ENCODE assay signal across 8 cellular contexts in the genomic region with DNA sequence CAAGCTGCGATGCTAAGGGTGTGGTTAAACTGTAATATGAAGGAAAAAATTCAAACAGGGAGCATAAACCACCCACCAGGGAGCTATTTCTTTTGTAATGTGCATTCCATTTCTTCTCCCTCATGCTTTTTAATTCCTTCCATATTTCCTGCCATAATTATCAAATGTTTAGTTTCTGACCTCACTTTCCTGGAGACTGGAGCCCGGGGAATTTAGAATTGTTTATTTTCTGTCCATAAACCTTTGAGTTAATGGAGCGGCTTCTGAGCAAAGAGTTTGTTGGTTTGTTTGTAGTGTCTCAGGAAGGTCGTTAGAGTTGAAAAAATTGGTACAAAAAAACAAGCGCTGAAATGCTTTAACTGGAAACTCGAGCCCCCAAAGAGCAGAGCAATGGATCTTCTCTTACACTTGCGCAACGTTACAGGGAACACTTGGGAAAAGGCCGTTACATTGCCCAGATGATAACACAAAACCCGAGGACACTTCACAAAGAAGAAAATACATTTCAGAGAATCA. TPM values are rescaled to one million over a fixed set of nuclear protein-coding genes. Genes with fewer than 3 reads are reported as not detected.
DNase-seq lines count a peak whose midpoint lies in the region; ATAC-seq and TF ChIP-seq lines count a peak whose summit lies in the region.

No MANE protein-coding gene starts in this region.

- H3K27me3 Mint-ChIP-seq in activated CD8-positive, alpha-beta memory T cell treated with anti-CD3 and anti-CD28 coated beads, Interleukin-2, amount 10 ng/mL, durations not matched to agents 7 days and 5 days: peaks cover 70% of the 10 kb centered on the region

- peaks cover 10% of the 10 kb centered on the region for H3K4me1 Mint-ChIP-seq in activated CD8-positive, alpha-beta memory T cell treated with anti-CD3 and anti-CD28 coated beads, Interleukin-2, amount 10 ng/mL, durations not matched to agents 7 days and 5 days

- TF ChIP-seq POLR2A in upper lobe of left lung (IDR thresholded peaks at IDR 0.05): peak in 1 of 4 donors; percentile 6

- CTCF ChIA-PET in activated CD8-positive, alpha-beta memory T cell treated with anti-CD3 and anti-CD28 coated beads, Interleukin-2, amount 10 ng/mL, durations not matched to agents 7 days and 5 days (lab: Charles Lee): interaction anchor here (0.7 kb wide), 1 partner anchor 10 kb away, joined by 3 read pairs; no protein-coding TSS in a partner anchor
- CTCF ChIA-PET in mammary epithelial cell (lab: Charles Lee; ENCODE audit: low non-redundant PET): interaction anchor here (1.0 kb wide), 1 partner anchor 109 kb away, joined by 3 read pairs; no protein-coding TSS in a partner anchor

- peak overlapping the region; percentile 72 for H3K4me3 Mint-ChIP-seq in activated CD8-positive, alpha-beta memory T cell treated with anti-CD3 and anti-CD28 coated beads, Interleukin-2, amount 10 ng/mL, durations not matched to agents 7 days and 5 days

- WGBS in mammary epithelial cell (ENCODE audit: low coverage, missing lambda C conversion rate): 0% methylated on average over 9 of the region's 10 CpGs
- 12% methylated on average over 10 of the region's 10 CpGs for WGBS in liver
- 7 to 9% methylated on average over 10 of the region's 10 CpGs for WGBS in upper lobe of left lung, 2 donors

- BruUV-seq in mammary epithelial cell (replicated peaks; lab: Mats Ljungman, UMichigan): TSS peak; percentile 46

- in situ Hi-C loops in mammary epithelial cell (cut with MboI; ENCODE audit: low sequenced_read_pairs in 2 of 2): no loop called here

- TF ChIP-seq RAD21 in liver (IDR thresholded peaks at IDR 0.05): no peak

- H4K20me1 ChIP-seq in mammary epithelial cell (ENCODE audit: insufficient read depth, low read length): no peaks in the 10 kb centered on the region

- TF ChIP-seq EP300 in upper lobe of left lung (IDR thresholded peaks at IDR 0.05): no peak

- H3K4me1 ChIP-seq in mammary epithelial cell (ENCODE audit: insufficient read depth, low read length) (peaks cover 19% of the 10 kb centered on the region), liver (ENCODE audit: control insufficient read depth in 4 of 4, insufficient read depth in 4 of 4, low read length in 3 of 4) (peaks cover 2 to 8% (median 7%) of the 10 kb centered on the region in 4 donors), upper lobe of left lung (peaks cover 4 to 30% (median 18%) of the 10 kb centered on the region in 4 donors)

- H3K4me3 ChIP-seq in mammary epithelial cell (replicated peaks in 1 of 3; ENCODE audit: insufficient read depth in 1 of 3, low read depth in 2 of 3, low read length in 3 of 3) (peak overlapping the region; percentile 81 to 97 (median 81)), liver (ENCODE audit: low read depth in 1 of 3, low read length in 3 of 3) (peak overlapping the region; percentile 61 to 82 (median 71)), upper lobe of left lung (peak overlapping the region; percentile 61 to 63 (median 62))

- peak overlapping the region; percentile 95 for H2AFZ ChIP-seq in mammary epithelial cell (ENCODE audit: low read depth, low read length)

- H3K4me2 ChIP-seq in mammary epithelial cell (ENCODE audit: insufficient read depth, low read depth, low read length): peak overlapping the region; percentile 95

- dilution Hi-C loops in mammary epithelial cell (cut with HindIII; ENCODE audit: low sequenced_read_pairs): no loop called here

- H3K27ac ChIP-seq in mammary epithelial cell (ENCODE audit: insufficient read depth, low read depth, low read length) (peak overlapping the region; percentile 63), liver (ENCODE audit: low read depth in 1 of 2, low read length in 2 of 2) (peak overlapping the region; percentile 51 to 66), upper lobe of left lung (peak overlapping the region; percentile 80 to 93 (median 86))

- H3K27ac Mint-ChIP-seq in activated CD8-positive, alpha-beta memory T cell treated with anti-CD3 and anti-CD28 coated beads, Interleukin-2, amount 10 ng/mL, durations not matched to agents 7 days and 5 days: no peak overlapping the region

- H3K9ac ChIP-seq in mammary epithelial cell (ENCODE audit: insufficient read depth, low read length) (peak overlapping the region; percentile 64), liver (ENCODE audit: low read depth in 1 of 2, low read length in 2 of 2) (peak overlapping the region in 1 of 2 donors; percentile 72)

- no peaks in the 10 kb centered on the region for H3K36me3 ChIP-seq in mammary epithelial cell (ENCODE audit: insufficient read depth, low read length)
- H3K36me3 ChIP-seq in liver (ENCODE audit: control insufficient read depth in 4 of 4, insufficient read depth in 3 of 4, low read depth in 1 of 4, low read length in 3 of 4): no peaks in the 10 kb centered on the region
- no peaks in the 10 kb centered on the region for H3K36me3 ChIP-seq in upper lobe of left lung

- TF ChIP-seq CTCF in mammary epithelial cell (conservative IDR thresholded peaks at IDR 0.05 in 1 of 2, IDR thresholded peaks at IDR 0.05 in 1 of 2; ENCODE audit: extremely low read depth in 1 of 2, insufficient read depth in 1 of 2, low read depth in 1 of 2, low read length in 2 of 2) (no peak), liver (IDR thresholded peaks at IDR 0.05; ENCODE audit: low read depth, low read length, missing input control) (no peak), upper lobe of left lung (IDR thresholded peaks at IDR 0.05) (no peak)

- H3K9me3 ChIP-seq in mammary epithelial cell (replicated peaks; ENCODE audit: insufficient read depth, low read length) (no peaks in the 10 kb centered on the region), liver (ENCODE audit: control insufficient read depth in 4 of 4, low read length in 3 of 4) (no peaks in the 10 kb centered on the region), upper lobe of left lung (no peaks in the 10 kb centered on the region)

- peaks cover 4% of the 10 kb centered on the region for H3K36me3 Mint-ChIP-seq in activated CD8-positive, alpha-beta memory T cell treated with anti-CD3 and anti-CD28 coated beads, Interleukin-2, amount 10 ng/mL, durations not matched to agents 7 days and 5 days

- ATAC-seq in activated CD8-positive, alpha-beta memory T cell treated with anti-CD3 and anti-CD28 coated beads, Interleukin-2, amount 10 ng/mL, durations not matched to agents 7 days and 5 days: no peak
- ATAC-seq in upper lobe of left lung (ENCODE audit: low FRiP score in 2 of 2): peak in 1 of 2 donors; percentile 51
- no peak for ATAC-seq in HG02571 (IDR thresholded peaks at IDR 0.05; ENCODE audit: unreplicated experiment)

- H3K27me3 ChIP-seq in mammary epithelial cell (ENCODE audit: insufficient read depth, low read length) (no peaks in the 10 kb centered on the region), liver (ENCODE audit: control insufficient read depth in 4 of 4, insufficient read depth in 4 of 4, low read length in 3 of 4) (no peaks in the 10 kb centered on the region), upper lobe of left lung (peaks cover 0 to 8% (median 0%) of the 10 kb centered on the region in 4 donors)

- peaks cover 49% of the 10 kb centered on the region for H3K79me2 ChIP-seq in mammary epithelial cell (ENCODE audit: insufficient read depth, low read length)

- no peak for DNase-seq in activated CD8-positive, alpha-beta memory T cell treated with anti-CD3 and anti-CD28 coated beads, Interleukin-2, amount 10 ng/mL, durations not matched to agents 7 days and 5 days
- no peak for DNase-seq in activated CD8-positive, alpha-beta memory T cell treated with anti-CD3 and anti-CD28 coated beads for 24 hours
- DNase-seq in mammary epithelial cell (peak; percentile 33), upper lobe of left lung (no peak), NCI-H226 (no peak), NCI-H146 (lab: John Stamatoyannopoulos, UW) (no peak)

- intact Hi-C loops in mammary epithelial cell (cut with micrococcal nuclease): loop anchor here (1.0 kb wide), 5 partner anchors 20 to 110 kb away; no protein-coding TSS in a partner anchor

- H3K9me3 Mint-ChIP-seq in activated CD8-positive, alpha-beta memory T cell treated with anti-CD3 and anti-CD28 coated beads, Interleukin-2, amount 10 ng/mL, durations not matched to agents 7 days and 5 days (ENCODE audit: low read depth): peaks cover 2% of the 10 kb centered on the region

TF ChIP-seq in liver, 16 proteins besides CTCF, POLR2A, EP300 and RAD21 (continues in another document):
- TF ChIP-seq HNF4G (IDR thresholded peaks at IDR 0.05) (no peak), FOXA2 (IDR thresholded peaks at IDR 0.05) (no peak), YY1 (IDR thresholded peaks at IDR 0.05) (no peak), JUND (IDR thresholded peaks at IDR 0.05) (no peak), EGR1 (IDR thresholded peaks at IDR 0.05; ENCODE audit: low read depth in 2 of 2) (no peak), SP1 (IDR thresholded peaks at IDR 0.05) (no peak), GABPA (IDR thresholded peaks at IDR 0.05 in 1 of 2, conservative IDR thresholded peaks at IDR 0.05 in 1 of 2) (no peak), TAF1 (conservative IDR thresholded peaks at IDR 0.05) (no peak), RXRA (IDR thresholded peaks at IDR 0.05) (no peak)
- TF ChIP-seq, protein P1, sequence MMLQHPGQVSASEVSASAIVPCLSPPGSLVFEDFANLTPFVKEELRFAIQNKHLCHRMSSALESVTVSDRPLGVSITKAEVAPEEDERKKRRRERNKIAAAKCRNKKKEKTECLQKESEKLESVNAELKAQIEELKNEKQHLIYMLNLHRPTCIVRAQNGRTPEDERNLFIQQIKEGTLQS (IDR thresholded peaks at IDR 0.05): no peak
- TF ChIP-seq, protein P2, sequence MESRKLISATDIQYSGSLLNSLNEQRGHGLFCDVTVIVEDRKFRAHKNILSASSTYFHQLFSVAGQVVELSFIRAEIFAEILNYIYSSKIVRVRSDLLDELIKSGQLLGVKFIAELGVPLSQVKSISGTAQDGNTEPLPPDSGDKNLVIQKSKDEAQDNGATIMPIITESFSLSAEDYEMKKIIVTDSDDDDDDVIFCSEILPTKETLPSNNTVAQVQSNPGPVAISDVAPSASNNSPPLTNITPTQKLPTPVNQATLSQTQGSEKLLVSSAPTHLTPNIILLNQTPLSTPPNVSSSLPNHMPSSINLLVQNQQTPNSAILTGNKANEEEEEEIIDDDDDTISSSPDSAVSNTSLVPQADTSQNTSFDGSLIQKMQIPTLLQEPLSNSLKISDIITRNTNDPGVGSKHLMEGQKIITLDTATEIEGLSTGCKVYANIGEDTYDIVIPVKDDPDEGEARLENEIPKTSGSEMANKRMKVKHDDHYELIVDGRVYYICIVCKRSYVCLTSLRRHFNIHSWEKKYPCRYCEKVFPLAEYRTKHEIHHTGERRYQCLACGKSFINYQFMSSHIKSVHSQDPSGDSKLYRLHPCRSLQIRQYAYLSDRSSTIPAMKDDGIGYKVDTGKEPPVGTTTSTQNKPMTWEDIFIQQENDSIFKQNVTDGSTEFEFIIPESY (IDR thresholded peaks at IDR 0.05): no peak

RNA-seq across cellular contexts. Expression of a gene that starts 1.0 kb away (rescaled TPM):
- 1 to 10 TPM in 1 of 2 experiments, under 1 TPM in 1; 0.16 to 1.3 TPM for total RNA-seq in activated CD8-positive, alpha-beta memory T cell treated with anti-CD3 and anti-CD28 coated beads, Interleukin-2, amount 10 ng/mL, durations not matched to agents 7 days and 5 days
- total RNA-seq in mammary epithelial cell: 100 to 1,000 TPM; 109 to 161 TPM
- 71.6 TPM for polyA plus RNA-seq in mammary epithelial cell
- 176 TPM for polyA minus RNA-seq in mammary epithelial cell
- 10 to 100 TPM; 20.8 to 67.5 TPM for total RNA-seq in liver
- polyA plus RNA-seq in liver: 10 to 100 TPM in 1 of 2 donors, 1 to 10 TPM in 1; 9.6 to 28.4 TPM
- total RNA-seq in upper lobe of left lung: 100 to 1,000 TPM in 3 of 6 donors, 10 to 100 TPM in 3; 35.6 to 480 (median 120) TPM

Comparison
In these comparisons a context has a peak if more than half of its experiments do, and no peak if none do; other contexts are left out.
1. RNA of a gene that starts 1.0 kb away (total RNA-seq): 109 to 161 TPM in mammary epithelial cell, 35.6 to 480 TPM in upper lobe of left lung and 20.8 to 67.5 TPM in liver; 0.16 to 1.3 TPM in activated CD8-positive, alpha-beta memory T cell treated with anti-CD3 and anti-CD28 coated beads, Interleukin-2, amount 10 ng/mL, durations not matched to agents 7 days and 5 days; every median in the first group is over 4 times any median in the second.
2. Peak in every context shown above with its lines, with median percentiles within 50 percentile points of each other: H3K27ac ChIP-seq and H3K4me3 ChIP-seq.